8 cellular contexts compared by ENCODE assay signal in genomic region chr11:47551086-47551485, GRCh38. TPM values are rescaled to one million over a fixed set of nuclear protein-coding genes. Genes with fewer than 3 reads are reported as not detected.
A peak's percentile ranks its signal among the peaks of the same experiment; 100 is the strongest.
DNase-seq lines count a peak whose midpoint lies in the region; ATAC-seq and TF ChIP-seq lines count a peak whose summit lies in the region.

No MANE protein-coding gene starts in this region.

- no peak for DNase-seq in Calu3
- DNase-seq in HFF-Myc (ENCODE audit: extremely low read depth, low read depth), result no peak
- DNase-seq in activated CD4-positive, alpha-beta memory T cell treated with anti-CD3 and anti-CD28 coated beads for 36 hours, result no peak
- DNase-seq in thyroid gland, result no peak
- no peak for DNase-seq in epidermal melanocyte (ENCODE audit: insufficient read length, low spot score)

- POLR2A ChIA-PET in activated CD4-positive, alpha-beta memory T cell treated with anti-CD3 and anti-CD28 coated beads for 36 hours (lab: Charles Lee), result interaction anchor here (1.4 to 2.5 kb wide), 4 partner anchors 11 to 165 kb away, joined by 3 to 20 read pairs (median 8); partner anchors contain the start of genes AGBL2 and PTPMT1

- peak overlapping the region; percentile 87 for H3K4me3 ChIP-seq in HFF-Myc (replicated peaks; ENCODE audit: low read depth, low read length)
- H3K4me3 ChIP-seq in iPS-18a (ENCODE audit: low read length), result peak overlapping the region; percentile 73
- H3K4me3 ChIP-seq in thyroid gland (replicated peaks in 1 of 3), result no peak overlapping the region

- H3K4me1 ChIP-seq in iPS-18a (ENCODE audit: control insufficient read depth, low read depth, low read length), result peaks cover 15% of the 10 kb centered on the region
- H3K4me1 ChIP-seq in thyroid gland, result peaks cover 21 to 29% of the 10 kb centered on the region in 2 donors

- CTCF ChIA-PET in Calu3 (lab: Charles Lee), result interaction anchor here (1.7 kb wide), 1 partner anchor 42 kb away, joined by 5 read pairs; no protein-coding TSS in a partner anchor
- CTCF ChIA-PET in activated CD4-positive, alpha-beta memory T cell treated with anti-CD3 and anti-CD28 coated beads for 36 hours (lab: Charles Lee), result interaction anchor here (1.1 to 3.3 kb wide), 6 partner anchors 11 to 73 kb away, joined by 4 to 29 read pairs (median 12); no protein-coding TSS in a partner anchor

- peaks cover 54% of the 10 kb centered on the region for H3K36me3 Mint-ChIP-seq in Calu3 (ENCODE audit: insufficient read depth, unreplicated experiment)
- H3K36me3 Mint-ChIP-seq in activated CD4-positive, alpha-beta memory T cell treated with anti-CD3 and anti-CD28 coated beads for 36 hours, result peaks cover 24% of the 10 kb centered on the region

- H3K27me3 ChIP-seq in iPS-18a (ENCODE audit: control insufficient read depth, insufficient read depth, low read length) (no peaks in the 10 kb centered on the region), thyroid gland (no peaks in the 10 kb centered on the region)

- H3K27ac Mint-ChIP-seq in Calu3 (ENCODE audit: unreplicated experiment), result peak overlapping the region; percentile 70
- H3K27ac Mint-ChIP-seq in activated CD4-positive, alpha-beta memory T cell treated with anti-CD3 and anti-CD28 coated beads for 36 hours, result peak overlapping the region; percentile 92

- no peaks in the 10 kb centered on the region for H3K9me3 Mint-ChIP-seq in Calu3 (ENCODE audit: low read depth, unreplicated experiment)
- H3K9me3 Mint-ChIP-seq in activated CD4-positive, alpha-beta memory T cell treated with anti-CD3 and anti-CD28 coated beads for 36 hours, result no peaks in the 10 kb centered on the region

- H3K4me1 Mint-ChIP-seq in Calu3 (ENCODE audit: low read depth, unreplicated experiment), result peaks cover 22% of the 10 kb centered on the region
- peaks cover 50% of the 10 kb centered on the region for H3K4me1 Mint-ChIP-seq in activated CD4-positive, alpha-beta memory T cell treated with anti-CD3 and anti-CD28 coated beads for 36 hours (ENCODE audit: low read depth)

- TF ChIP-seq CTCF in Calu3 (IDR thresholded peaks at IDR 0.05; ENCODE audit: unreplicated experiment) (peak; percentile 19), HFF-Myc (IDR thresholded peaks at IDR 0.05; ENCODE audit: low read depth, low read length, missing control alignments) (peak; percentile 49), thyroid gland (IDR thresholded peaks at IDR 0.05) (peak in 2 of 6 experiments; percentile 12 to 24)

- no TSS peak for BruUV-seq in Calu3 (replicated peaks; lab: Mats Ljungman, UMichigan)

- no peak overlapping the region for H3K27ac ChIP-seq in iPS-18a (ENCODE audit: low read length)
- peak overlapping the region in 2 of 3 donors; percentile 93 to 94 for H3K27ac ChIP-seq in thyroid gland

- H3K27me3 Mint-ChIP-seq in Calu3 (ENCODE audit: unreplicated experiment), result no peaks in the 10 kb centered on the region
- no peaks in the 10 kb centered on the region for H3K27me3 Mint-ChIP-seq in activated CD4-positive, alpha-beta memory T cell treated with anti-CD3 and anti-CD28 coated beads for 36 hours

- no peaks in the 10 kb centered on the region for H3K9me3 ChIP-seq in iPS-18a (ENCODE audit: control insufficient read depth, low read depth, low read length)
- H3K9me3 ChIP-seq in thyroid gland, result no peaks in the 10 kb centered on the region

- ATAC-seq in GM21717 (IDR thresholded peaks at IDR 0.05; ENCODE audit: unreplicated experiment) (no peak), GM21526 (IDR thresholded peaks at IDR 0.05; ENCODE audit: low FRiP score, unreplicated experiment) (no peak)

- TF ChIP-seq POLR2A in thyroid gland (IDR thresholded peaks at IDR 0.05), result no peak

- H3K36me3 ChIP-seq in iPS-18a (ENCODE audit: control insufficient read depth, low read depth, low read length) (peaks cover 4% of the 10 kb centered on the region), thyroid gland (no peaks in the 10 kb centered on the region)

- H3K4me3 Mint-ChIP-seq in Calu3 (ENCODE audit: low read depth, unreplicated experiment), result peak overlapping the region; percentile 90
- peak overlapping the region; percentile 95 for H3K4me3 Mint-ChIP-seq in activated CD4-positive, alpha-beta memory T cell treated with anti-CD3 and anti-CD28 coated beads for 36 hours

- no peak overlapping the region for H3K9ac ChIP-seq in iPS-18a (ENCODE audit: low read length)

- intact Hi-C loops in Calu3 (cut with micrococcal nuclease; ENCODE audit: unreplicated experiment), result loop anchor here (5.0 kb wide), 1 partner anchor 44 kb away; no protein-coding TSS in a partner anchor
- intact Hi-C loops in activated CD4-positive, alpha-beta memory T cell treated with anti-CD3 and anti-CD28 coated beads for 36 hours (cut with micrococcal nuclease), result loop anchor here (10.0 kb wide), 3 partner anchors 304 to 616 kb away; partner anchors contain the start of genes CSTPP1 and DDB2
- intact Hi-C loops in thyroid gland (cut with DNase I), result loop anchor here (10.0 kb wide), 1 partner anchor 76 kb away; no protein-coding TSS in a partner anchor

RNA-seq across cellular contexts. Expression of gene CELF1, which starts 1.8 kb away (rescaled TPM):
- 150 and 157 TPM in 2 replicates for total RNA-seq in Calu3 (2022)
- total RNA-seq in activated CD4-positive, alpha-beta memory T cell treated with anti-CD3 and anti-CD28 coated beads for 36 hours, result 100 to 1,000 TPM; 103 to 115 TPM
- 100 to 1,000 TPM in 3 of 4 donors, 10 to 100 TPM in 1; 87.3 to 144 (median 111) TPM for total RNA-seq in thyroid gland

RNA-seq across cellular contexts. Expression of gene PTPMT1, which starts 14.3 kb away (rescaled TPM):
- total RNA-seq in Calu3 (2022), result 49.0 and 49.7 TPM in 2 replicates
- total RNA-seq in activated CD4-positive, alpha-beta memory T cell treated with anti-CD3 and anti-CD28 coated beads for 36 hours, result 10 to 100 TPM; 45.7 to 47.9 TPM
- total RNA-seq in thyroid gland, result 100 to 1,000 TPM in 3 of 4 donors, 10 to 100 TPM in 1; 93.9 to 149 (median 125) TPM

RNA-seq across cellular contexts. Expression of gene KBTBD4, which starts 27.7 kb away (rescaled TPM):
- total RNA-seq in Calu3 (2022) (14.0 and 14.6 TPM in 2 replicates), thyroid gland (10 to 100 TPM; 22.8 to 34.5 (median 30.7) TPM)
- 10 to 100 TPM; 18.7 to 18.8 TPM for total RNA-seq in activated CD4-positive, alpha-beta memory T cell treated with anti-CD3 and anti-CD28 coated beads for 36 hours

RNA-seq across cellular contexts. Expression of gene NDUFS3, which starts 27.8 kb away (rescaled TPM):
- total RNA-seq in Calu3 (2022), result 104 and 107 TPM in 2 replicates
- total RNA-seq in activated CD4-positive, alpha-beta memory T cell treated with anti-CD3 and anti-CD28 coated beads for 36 hours, result 10 to 100 TPM; 94.0 to 94.4 TPM
- total RNA-seq in thyroid gland, result 10 to 100 TPM; 42.6 to 84.3 (median 81.2) TPM

RNA-seq across cellular contexts. Expression of gene FAM180B, which starts 35.4 kb away (rescaled TPM):
- total RNA-seq in Calu3 (2022), result not detected in 2 replicates
- not detected for total RNA-seq in activated CD4-positive, alpha-beta memory T cell treated with anti-CD3 and anti-CD28 coated beads for 36 hours
- 1 to 10 TPM in 3 of 4 donors, under 1 TPM in 1; 0.83 to 3.1 (median 1.4) TPM for total RNA-seq in thyroid gland

Comparison
In these comparisons a context has a peak if more than half of its experiments do, and no peak if none do; other contexts are left out.
1. H3K4me3 ChIP-seq: peak in HFF-Myc (single experiment) and iPS-18a (single experiment); none in thyroid gland (0 of 3).